19 cellular contexts compared by ENCODE assay signal in genomic region chr12:93237235-93237915, GRCh38.
DNase-seq lines count a peak whose midpoint lies in the region; ATAC-seq and TF ChIP-seq lines count a peak whose summit lies in the region.
"Had no signal": no experiment of that assay in that cellular context is flagged by ENCODE, and none has a peak within 500 bp of the region (broad histone marks: within the 10 kb centered on the region; RNA-seq: fewer than 3 reads in every experiment).

No MANE protein-coding gene starts in this region.

- TF ChIP-seq POLR2A in heart left ventricle (IDR thresholded peaks at IDR 0.05) = no peak

- H3K4me1 ChIP-seq in heart left ventricle (peaks cover 0 to 12% (median 2%) of the 10 kb centered on the region in 12 donors), psoas muscle (peaks cover 20% of the 10 kb centered on the region)
- H3K4me1 ChIP-seq: pancreas, SJSA1 had no signal

- H3K36me3 ChIP-seq in heart left ventricle (no peaks in the 10 kb centered on the region), psoas muscle (ENCODE audit: insufficient read depth in 1 of 2, low read depth in 1 of 2) (no peaks in the 10 kb centered on the region)
- H3K36me3 ChIP-seq: pancreas, SJSA1, spleen had no signal

- H3K27ac ChIP-seq in heart left ventricle = peak overlapping the region in 4 of 12 donors; percentile 31 to 55 (median 44)
- H3K27ac ChIP-seq in psoas muscle = peak overlapping the region; percentile 84
- H3K27ac ChIP-seq: GM23248, pancreas, SJSA1 had no signal

- H3K36me3 Mint-ChIP-seq in effector memory CD8-positive, alpha-beta T cell (ENCODE audit: insufficient read depth) = peaks cover 4% of the 10 kb centered on the region
- H3K36me3 Mint-ChIP-seq: CD4-positive, CD25-positive, alpha-beta regulatory T cell had no signal

- H3K4me1 Mint-ChIP-seq in effector memory CD8-positive, alpha-beta T cell (ENCODE audit: low read depth in 2 of 2) = no peaks in the 10 kb centered on the region
- H3K4me1 Mint-ChIP-seq: activated T-helper 17 cell treated with anti-CD3 and anti-CD28 coated beads, Interleukin-2, amount 50 U/mL, for 72 hours; CD4-positive, CD25-positive, alpha-beta regulatory T cell had no signal

- DNase-seq in AG10803 (ENCODE audit: low read depth) (peak; percentile 59), cardiac fibroblast (ENCODE audit: low read depth in 2 of 2) (peak; percentile 87 to 92), heart left ventricle (peak in 1 of 5 donors; percentile 42), psoas muscle (peak; percentile 55 to 74), NCI-H1105 (lab: John Stamatoyannopoulos, UW) (no peak)
- no peak for DNase-seq in effector memory CD8-positive, alpha-beta T cell
- DNase-seq: CD4-positive, CD25-positive, alpha-beta regulatory T cell; central memory CD4-positive, alpha-beta T cell; DMS153; effector memory CD4-positive, alpha-beta T cell; foreskin melanocyte; GM23248; NCI-H774; pancreas had no signal

- H3K9me3 ChIP-seq in heart left ventricle (peaks cover 0 to 31% (median 5%) of the 10 kb centered on the region in 12 donors), psoas muscle (peaks cover 5% of the 10 kb centered on the region)
- H3K9me3 ChIP-seq: pancreas, SJSA1 had no signal

- H3K27me3 Mint-ChIP-seq in effector memory CD8-positive, alpha-beta T cell = peaks cover 0 to 22% of the 10 kb centered on the region in 2 donors
- H3K27me3 Mint-ChIP-seq: activated T-helper 17 cell treated with anti-CD3 and anti-CD28 coated beads, Interleukin-2, amount 50 U/mL, for 72 hours had no signal

- H3K4me3 ChIP-seq in AG10803 (ENCODE audit: low read length) (no peak overlapping the region), cardiac fibroblast (replicated peaks in 1 of 2; ENCODE audit: low read depth in 2 of 2, low read length in 2 of 2) (no peak overlapping the region), heart left ventricle (no peak overlapping the region), psoas muscle (peak overlapping the region; percentile 19)
- H3K4me3 ChIP-seq: GM23248, pancreas, SJSA1, spleen had no signal

- intact Hi-C loops in heart left ventricle (cut with DNase I) = loop anchor here in 1 of 10 donors (5.0 kb wide), 1 partner anchor 50 kb away; no protein-coding TSS in a partner anchor
- intact Hi-C loops in psoas muscle (cut with DNase I) = no loop called here

- H3K27me3 ChIP-seq in heart left ventricle (no peaks in the 10 kb centered on the region), psoas muscle (ENCODE audit: insufficient read depth in 3 of 3, low read length in 2 of 3) (no peaks in the 10 kb centered on the region)
- H3K27me3 ChIP-seq: pancreas, SJSA1, spleen had no signal

- H3K4me3 Mint-ChIP-seq in effector memory CD8-positive, alpha-beta T cell = no peak overlapping the region
- H3K4me3 Mint-ChIP-seq: activated T-helper 17 cell treated with anti-CD3 and anti-CD28 coated beads, Interleukin-2, amount 50 U/mL, for 72 hours; CD4-positive, CD25-positive, alpha-beta regulatory T cell had no signal

- TF ChIP-seq CTCF in AG10803 (conservative IDR thresholded peaks at IDR 0.05; ENCODE audit: low read length) (no peak), cardiac fibroblast (IDR thresholded peaks at IDR 0.05; ENCODE audit: low read depth, low read length) (no peak), heart left ventricle (IDR thresholded peaks at IDR 0.05) (no peak), psoas muscle (IDR thresholded peaks at IDR 0.05) (no peak)

- WGBS in heart left ventricle, 4 donors = 46 to 70% (median 59%) methylated on average over 4 of the region's 4 CpGs
- 21 to 37% (median 23%) methylated on average over 4 of the region's 4 CpGs for WGBS in psoas muscle, 3 donors

- H3K27ac Mint-ChIP-seq in effector memory CD8-positive, alpha-beta T cell = no peak overlapping the region
- H3K27ac Mint-ChIP-seq: activated T-helper 17 cell treated with anti-CD3 and anti-CD28 coated beads, Interleukin-2, amount 50 U/mL, for 72 hours; CD4-positive, CD25-positive, alpha-beta regulatory T cell had no signal

- ATAC-seq in heart left ventricle (peak; percentile 44 to 75 (median 70)), psoas muscle (peak; percentile 85 to 93 (median 88)), GM21360 (IDR thresholded peaks at IDR 0.05; ENCODE audit: unreplicated experiment) (no peak), GM19467 (IDR thresholded peaks at IDR 0.05; ENCODE audit: unreplicated experiment) (no peak)
- ATAC-seq in effector memory CD8-positive, alpha-beta T cell (replicated peaks) = no peak
- ATAC-seq: activated T-helper 17 cell treated with anti-CD3 and anti-CD28 coated beads, Interleukin-2, amount 50 U/mL, for 72 hours had no signal

- H3K9me3 Mint-ChIP-seq in effector memory CD8-positive, alpha-beta T cell = no peaks in the 10 kb centered on the region
- H3K9me3 Mint-ChIP-seq: activated T-helper 17 cell treated with anti-CD3 and anti-CD28 coated beads, Interleukin-2, amount 50 U/mL, for 72 hours had no signal

Comparison
In these comparisons a context has a peak if more than half of its experiments do, and no peak if none do; other contexts are left out.
1. DNase-seq: peak in AG10803 (single experiment), cardiac fibroblast (2 of 2) and psoas muscle (2 of 2); none in effector memory CD8-positive, alpha-beta T cell (0 of 3) and NCI-H1105 (single experiment).
2. ATAC-seq: peak in heart left ventricle (4 of 4) and psoas muscle (4 of 4); none in GM21360 (single experiment), effector memory CD8-positive, alpha-beta T cell (single experiment) and GM19467 (single experiment).